14 cellular contexts compared by ENCODE assay signal in genomic region chr9:70603020-70603411, GRCh38.
DNase-seq lines count a peak whose midpoint lies in the region; ATAC-seq, FAIRE-seq and TF ChIP-seq lines count a peak whose summit lies in the region.
"Had no signal": no experiment of that assay in that cellular context is flagged by ENCODE, and none has a peak within 500 bp of the region (broad histone marks: within the 10 kb centered on the region; RNA-seq: fewer than 3 reads in every experiment).

No MANE protein-coding gene starts in this region.

- in situ Hi-C loops in HepG2 (cut with HindIII; ENCODE audit: extremely low pct_ligation_motif_present, low pct_unique_long_range_greater_than_20kb), result loop anchor here (5.0 kb wide), 2 partner anchors 266 to 631 kb away; no protein-coding TSS in a partner anchor

- intact Hi-C loops in CD8-positive, alpha-beta T cell (cut with DNase I, micrococcal nuclease), result loop anchor here (2.0 to 10.0 kb wide), 5 partner anchors 111 to 478 kb away; partner anchors contain the start of gene KLF9 (in 1 of the 2)
- intact Hi-C loops in HepG2 (cut with micrococcal nuclease; ENCODE audit: unreplicated experiment), result no loop called here

- H3K27me3 Mint-ChIP-seq in CD8-positive, alpha-beta T cell (ENCODE audit: low read depth), result no peaks in the 10 kb centered on the region
- H3K27me3 Mint-ChIP-seq: activated T-cell treated with anti-CD3 and anti-CD28 coated beads, Interleukin-2, amount 50 U/mL, for 24 hours; CD8-positive, alpha-beta memory T cell had no signal

- H2AFZ ChIP-seq in HepG2 (ENCODE audit: low read length), result no peak overlapping the region

- no peak for TF ChIP-seq RAD21 in HepG2 (CRISPR knock-in tag; IDR thresholded peaks at IDR 0.05)

- peak overlapping the region; percentile 37 for H3K27ac ChIP-seq in angular gyrus (ENCODE audit: low read depth, low read length)
- H3K27ac ChIP-seq in muscle layer of duodenum (ENCODE audit: low read length), result peak overlapping the region; percentile 90
- H3K27ac ChIP-seq in thoracic aorta, result peak overlapping the region; percentile 90 to 97
- H3K27ac ChIP-seq in CD8-positive, alpha-beta T cell (ENCODE audit: low read depth, low read length), result no peak overlapping the region
- no peak overlapping the region for H3K27ac ChIP-seq in HepG2 (ENCODE audit: extremely low read length, insufficient read depth, low read length)

- peaks cover 0 to 19% of the 10 kb centered on the region in 2 donors for H3K36me3 ChIP-seq in muscle layer of duodenum (ENCODE audit: control insufficient read depth in 1 of 2, insufficient read depth in 2 of 2, low read length in 2 of 2)
- H3K36me3 ChIP-seq in thoracic aorta, result no peaks in the 10 kb centered on the region
- no peaks in the 10 kb centered on the region for H3K36me3 ChIP-seq in CD8-positive, alpha-beta T cell (ENCODE audit: insufficient read depth, low read length)
- no peaks in the 10 kb centered on the region for H3K36me3 ChIP-seq in HepG2 (replicated peaks in 1 of 2; ENCODE audit: control insufficient read depth in 1 of 2, insufficient read depth in 2 of 2, low read length in 2 of 2)

- no peak overlapping the region for H3K4me3 Mint-ChIP-seq in CD8-positive, alpha-beta T cell
- H3K4me3 Mint-ChIP-seq: activated naive CD4-positive, alpha-beta T cell treated with anti-CD3 and anti-CD28 coated beads for 36 hours; activated T-cell treated with anti-CD3 and anti-CD28 coated beads, Interleukin-2, amount 50 U/mL, for 24 hours; CD8-positive, alpha-beta memory T cell; immature natural killer cell had no signal

- no peaks in the 10 kb centered on the region for H4K20me1 ChIP-seq in HepG2 (ENCODE audit: insufficient read depth, low read length)

- no peaks in the 10 kb centered on the region for H3K79me2 ChIP-seq in HepG2 (ENCODE audit: insufficient read depth, low read length)

- H3K9me3 ChIP-seq in muscle layer of duodenum (ENCODE audit: control insufficient read depth in 1 of 2, low read length in 2 of 2), result no peaks in the 10 kb centered on the region
- no peaks in the 10 kb centered on the region for H3K9me3 ChIP-seq in thoracic aorta
- H3K9me3 ChIP-seq in CD8-positive, alpha-beta T cell (ENCODE audit: low read length), result no peaks in the 10 kb centered on the region
- no peaks in the 10 kb centered on the region for H3K9me3 ChIP-seq in HepG2 (ENCODE audit: low read length)

- peaks cover 3% of the 10 kb centered on the region for H3K4me1 Mint-ChIP-seq in CD8-positive, alpha-beta T cell (ENCODE audit: low read depth)
- H3K4me1 Mint-ChIP-seq: CD8-positive, alpha-beta memory T cell had no signal

- WGBS in HepG2 (ENCODE audit: low lambda C conversion rate), result 30% methylated on average over 6 of the region's 6 CpGs

- BruUV-seq in HepG2 (replicated peaks; lab: Mats Ljungman, UMichigan), result no TSS peak

- CTCF ChIA-PET in CD8-positive, alpha-beta T cell (lab: Charles Lee), result interaction anchor here (0.6 to 2.6 kb wide), 63 partner anchors 11 to 632 kb away, joined by 3 to 49 read pairs (median 4); partner anchors contain the start of gene KLF9
- CTCF ChIA-PET in HepG2 (lab: Yijun Ruan, JAX; ENCODE audit: low intra/inter-chr PET ratio, low total read pairs), result interaction anchor here (2.7 to 2.8 kb wide), 2 partner anchors 262 to 631 kb away, joined by 17 to 29 read pairs; no protein-coding TSS in a partner anchor

- POLR2A ChIA-PET in CD8-positive, alpha-beta T cell (lab: Charles Lee), result interaction anchor here (0.9 to 1.6 kb wide), 7 partner anchors 43 to 259 kb away, joined by 3 to 11 read pairs (median 4); partner anchors contain the start of gene KLF9
- POLR2A ChIA-PET in HepG2 (lab: Yijun Ruan, JAX), result no interaction called here

- no peaks in the 10 kb centered on the region for H3K9me3 Mint-ChIP-seq in CD8-positive, alpha-beta T cell
- H3K9me3 Mint-ChIP-seq: activated naive CD4-positive, alpha-beta T cell treated with anti-CD3 and anti-CD28 coated beads for 36 hours; activated T-cell treated with anti-CD3 and anti-CD28 coated beads, Interleukin-2, amount 50 U/mL, for 24 hours; CD8-positive, alpha-beta memory T cell; immature natural killer cell had no signal

- H3K4me3 ChIP-seq in muscle layer of duodenum (ENCODE audit: low read depth in 1 of 2, low read length in 2 of 2), result no peak overlapping the region
- no peak overlapping the region for H3K4me3 ChIP-seq in thoracic aorta
- no peak overlapping the region for H3K4me3 ChIP-seq in CD8-positive, alpha-beta T cell (ENCODE audit: low read depth, low read length)
- no peak overlapping the region for H3K4me3 ChIP-seq in HepG2 (replicated peaks in 1 of 3; ENCODE audit: insufficient read depth in 1 of 3, low read depth in 2 of 3, low read length in 3 of 3)
- H3K4me3 ChIP-seq: GM12878 had no signal

- no peak for TF ChIP-seq CTCF in thoracic aorta (IDR thresholded peaks at IDR 0.05)
- TF ChIP-seq CTCF in CD8-positive, alpha-beta T cell (IDR thresholded peaks at IDR 0.05), result no peak
- no peak for TF ChIP-seq CTCF in HepG2 (CRISPR knock-in tag; IDR thresholded peaks at IDR 0.05)

- DNase-seq in thoracic aorta (ENCODE audit: low spot score) (no peak), cerebellar nuclear complex (lab: John Stamatoyannopoulos, UW) (no peak), HepG2 (ENCODE audit: low spot score) (no peak)
- no peak for DNase-seq in CD8-positive, alpha-beta T cell
- DNase-seq: NCI-H510A had no signal

- TF ChIP-seq EP300 in HepG2 (IDR thresholded peaks at IDR 0.05; ENCODE audit: low read depth in 2 of 2, low read length in 2 of 2) (no peak), HepG2 (CRISPR knock-in tag; IDR thresholded peaks at IDR 0.05; ENCODE audit: borderline replicate concordance) (no peak)

- H3K4me2 ChIP-seq in HepG2 (ENCODE audit: low read depth, low read length), result no peak overlapping the region

- TF ChIP-seq POLR2A in HepG2 (IDR thresholded peaks at IDR 0.05; ENCODE audit: insufficient read depth in 1 of 2, low read depth in 2 of 2, low read length in 2 of 2), result no peak

- H3K36me3 Mint-ChIP-seq in CD8-positive, alpha-beta T cell, result no peaks in the 10 kb centered on the region
- H3K36me3 Mint-ChIP-seq: CD8-positive, alpha-beta memory T cell; immature natural killer cell had no signal

- H3K27ac Mint-ChIP-seq in CD8-positive, alpha-beta T cell, result no peak overlapping the region
- H3K27ac Mint-ChIP-seq: activated naive CD4-positive, alpha-beta T cell treated with anti-CD3 and anti-CD28 coated beads for 36 hours; activated T-cell treated with anti-CD3 and anti-CD28 coated beads, Interleukin-2, amount 50 U/mL, for 24 hours; immature natural killer cell had no signal

- H3K4me1 ChIP-seq in muscle layer of duodenum (ENCODE audit: control insufficient read depth in 1 of 2, insufficient read depth in 2 of 2, low read length in 2 of 2), result peaks cover 4 to 9% of the 10 kb centered on the region in 2 donors
- H3K4me1 ChIP-seq in thoracic aorta (ENCODE audit: control insufficient read depth in 1 of 2, low read depth in 2 of 2), result peaks cover 14 to 30% of the 10 kb centered on the region in 2 donors
- H3K4me1 ChIP-seq in CD8-positive, alpha-beta T cell (ENCODE audit: insufficient read depth, low read length), result no peaks in the 10 kb centered on the region
- peaks cover 9% of the 10 kb centered on the region; the same call in 1 of the 2 replicates for H3K4me1 ChIP-seq in HepG2 (ENCODE audit: insufficient read depth, low read length)

- no peak for FAIRE-seq in HepG2 (lab: Jason Lieb, UNC)

- H3K27me3 ChIP-seq in muscle layer of duodenum (ENCODE audit: low read depth, low read length) (no peaks in the 10 kb centered on the region), thoracic aorta (replicated peaks; ENCODE audit: insufficient read depth) (no peaks in the 10 kb centered on the region), HepG2 (ENCODE audit: control insufficient read depth in 1 of 2, insufficient read depth in 2 of 2, low read length in 2 of 2) (peaks cover 1 to 16% of the 10 kb centered on the region in 2 experiments; a peak in 4 of 5 replicates)
- no peaks in the 10 kb centered on the region for H3K27me3 ChIP-seq in CD8-positive, alpha-beta T cell (ENCODE audit: insufficient read depth, low read length)

- ATAC-seq in HG03095 (IDR thresholded peaks at IDR 0.05; ENCODE audit: unreplicated experiment), result peak; percentile 48
- no peak for ATAC-seq in thoracic aorta (ENCODE audit: insufficient number of reproducible peaks, low FRiP score, low read depth)
- no peak for ATAC-seq in CD8-positive, alpha-beta T cell
- ATAC-seq in GM19324 (IDR thresholded peaks at IDR 0.05; ENCODE audit: low FRiP score, unreplicated experiment), result no peak
- no peak for ATAC-seq in HepG2

- no peak overlapping the region for H3K9ac ChIP-seq in HepG2 (ENCODE audit: insufficient read depth, low read depth, low read length)

TF ChIP-seq in HepG2, 621 proteins besides CTCF, POLR2A, EP300 and RAD21:
- TF ChIP-seq, protein P1, sequence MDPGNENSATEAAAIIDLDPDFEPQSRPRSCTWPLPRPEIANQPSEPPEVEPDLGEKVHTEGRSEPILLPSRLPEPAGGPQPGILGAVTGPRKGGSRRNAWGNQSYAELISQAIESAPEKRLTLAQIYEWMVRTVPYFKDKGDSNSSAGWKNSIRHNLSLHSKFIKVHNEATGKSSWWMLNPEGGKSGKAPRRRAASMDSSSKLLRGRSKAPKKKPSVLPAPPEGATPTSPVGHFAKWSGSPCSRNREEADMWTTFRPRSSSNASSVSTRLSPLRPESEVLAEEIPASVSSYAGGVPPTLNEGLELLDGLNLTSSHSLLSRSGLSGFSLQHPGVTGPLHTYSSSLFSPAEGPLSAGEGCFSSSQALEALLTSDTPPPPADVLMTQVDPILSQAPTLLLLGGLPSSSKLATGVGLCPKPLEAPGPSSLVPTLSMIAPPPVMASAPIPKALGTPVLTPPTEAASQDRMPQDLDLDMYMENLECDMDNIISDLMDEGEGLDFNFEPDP (CRISPR knock-in tag; conservative IDR thresholded peaks at IDR 0.05), result no peak
- TF ChIP-seq TERF1 (CRISPR knock-in tag; IDR thresholded peaks at IDR 0.05) (no peak), ZSCAN31 (CRISPR knock-in tag; IDR thresholded peaks at IDR 0.05; ENCODE audit: low read depth) (no peak)

Comparison
In these comparisons a context has a peak if more than half of its experiments do, and no peak if none do; other contexts are left out.
1. H3K27ac ChIP-seq: peak in angular gyrus (single experiment), muscle layer of duodenum (single experiment) and thoracic aorta (2 of 2); none in CD8-positive, alpha-beta T cell (single experiment) and HepG2 (single experiment).